ENCODE assay signal across 8 cellular contexts in the genomic region with DNA sequence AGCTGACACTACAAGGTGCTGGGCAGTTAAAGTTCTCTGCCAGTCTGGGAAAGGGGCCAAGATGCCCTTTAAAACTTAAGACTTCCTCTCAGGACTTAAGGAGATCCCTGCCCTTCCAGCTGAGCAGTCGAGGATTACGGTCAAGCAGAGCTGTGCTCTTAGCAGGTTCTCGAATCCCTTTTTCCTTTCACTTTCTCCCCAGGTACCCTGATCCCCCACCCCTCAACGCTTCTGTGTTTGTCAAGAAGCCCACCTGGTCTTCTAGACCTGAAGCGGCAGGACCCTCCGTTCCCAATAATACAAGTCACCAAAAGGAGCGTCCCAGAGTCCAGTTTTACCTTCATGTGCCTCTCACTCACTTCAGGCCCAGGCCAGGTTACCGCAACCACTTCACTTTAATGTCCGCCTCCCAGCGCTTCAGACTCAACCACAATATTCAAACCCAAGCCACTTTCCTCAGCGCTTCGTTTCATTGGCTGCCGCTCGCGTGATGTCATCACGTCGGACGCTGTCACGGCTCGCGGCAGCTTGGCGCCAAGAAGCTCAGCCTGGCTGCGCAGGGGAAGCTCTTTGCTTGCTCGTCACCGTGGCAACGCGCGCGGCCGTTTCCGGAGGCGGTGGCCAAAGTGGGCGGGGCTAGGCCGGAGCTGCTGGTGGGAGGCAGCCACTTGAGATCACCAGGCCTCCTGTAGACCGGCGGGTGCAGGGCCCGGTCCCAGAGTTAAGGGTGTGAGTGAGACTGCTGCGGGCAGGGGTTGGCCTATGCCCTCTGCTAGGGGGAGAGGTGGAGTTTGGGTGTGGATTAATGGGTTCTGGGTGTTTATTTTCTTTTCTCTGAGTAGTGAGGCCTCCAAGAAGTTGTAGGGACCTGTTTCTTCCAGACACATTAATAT. TPM values are rescaled to one million over a fixed set of nuclear protein-coding genes. Genes with fewer than 3 reads are reported as not detected.
DNase-seq lines count a peak whose midpoint lies in the region; ATAC-seq and TF ChIP-seq lines count a peak whose summit lies in the region.

A gene (minus strand): TSS at position 431 of the 893 bp plus-strand sequence. CDS start 10,209 bp downstream, outside the sequence.
A gene with protein sequence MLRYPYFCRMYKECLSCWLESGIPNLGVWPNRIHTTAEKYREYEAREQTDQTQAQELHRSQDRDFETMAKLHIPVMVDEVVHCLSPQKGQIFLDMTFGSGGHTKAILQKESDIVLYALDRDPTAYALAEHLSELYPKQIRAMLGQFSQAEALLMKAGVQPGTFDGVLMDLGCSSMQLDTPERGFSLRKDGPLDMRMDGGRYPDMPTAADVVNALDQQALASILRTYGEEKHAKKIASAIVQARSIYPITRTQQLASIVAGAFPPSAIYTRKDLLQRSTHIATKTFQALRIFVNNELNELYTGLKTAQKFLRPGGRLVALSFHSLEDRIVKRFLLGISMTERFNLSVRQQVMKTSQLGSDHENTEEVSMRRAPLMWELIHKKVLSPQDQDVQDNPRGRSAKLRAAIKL (plus strand): TSS at position 663 of the 893 bp plus-strand sequence. CDS start 4,947 bp downstream, outside the sequence.

- TF ChIP-seq CTCF in BE2C (IDR thresholded peaks at IDR 0.05; ENCODE audit: low read depth, low read length) (no peak), coronary artery (IDR thresholded peaks at IDR 0.05) (no peak)

- H3K27ac ChIP-seq in coronary artery: peak within 1 kb of the TSS; percentile 80 to 87

- intact Hi-C loops in left colon (cut with DNase I, micrococcal nuclease): loop anchor here in 1 of 2 donors (10.0 kb wide), 2 partner anchors 63 to 403 kb away; a partner anchor contains a TSS

- peak; percentile 93 for ATAC-seq in HG03460 (IDR thresholded peaks at IDR 0.05; ENCODE audit: unreplicated experiment)
- ATAC-seq in left colon: peak; percentile 92

- no peaks in the 10 kb centered on the region for H3K36me3 ChIP-seq in BE2C

- no peaks in the 10 kb centered on the region for H3K9me3 ChIP-seq in BE2C

- H3K4me1 ChIP-seq in BE2C: no peaks in the 10 kb centered on the region

- H3K27me3 ChIP-seq in BE2C: no peaks in the 10 kb centered on the region

- H3K4me3 ChIP-seq in BE2C (ENCODE audit: low read depth, low read length): peak within 1 kb of the TSS; percentile 91
- peak within 1 kb of the TSS; percentile 74 for H3K4me3 ChIP-seq in coronary artery

- DNase-seq in BE2C: peak; percentile 96
- peak; percentile 13 for DNase-seq in GM19240 (ENCODE audit: insufficient read length, low spot score)
- DNase-seq in NCI-H526 (lab: John Stamatoyannopoulos, UW): peak; percentile 98 to 99
- DNase-seq in activated CD4-positive, alpha-beta T cell treated with anti-CD3 and anti-CD28 coated beads for 48 hours: peak; percentile 99
- peak; percentile 100 for DNase-seq in coronary artery (ENCODE audit: low spot score)
- DNase-seq in left colon: peak; percentile 100
- DNase-seq in stimulated activated CD4-positive, alpha-beta T cell treated with anti-CD3 and anti-CD28 coated beads, Interleukin-1b, Interleukin-23, amount 100 ng/mL, for 48 hours: peak; percentile 98

RNA-seq across cellular contexts. Expression of the first gene that starts in this region (rescaled TPM):
- 1.6 TPM for polyA plus RNA-seq in BE2C (2012; ENCODE audit: insufficient read depth, insufficient read length, low read depth)
- 1 to 10 TPM; 1.9 to 2.8 TPM for total RNA-seq in left colon

RNA-seq across cellular contexts. Expression of the second gene that starts in this region (rescaled TPM):
- 5.0 TPM for polyA plus RNA-seq in BE2C (2012; ENCODE audit: insufficient read depth, insufficient read length, low read depth)
- total RNA-seq in left colon: 10 to 100 TPM; 15.7 to 18.9 TPM

Comparison
In these comparisons a context has a peak if more than half of its experiments do, and no peak if none do; other contexts are left out.
1. Peak in every context shown above with its lines: DNase-seq, ATAC-seq, H3K4me3 ChIP-seq and H3K27ac ChIP-seq.
2. DNase-seq: peak in every context shown above with its lines; median percentile 100 in coronary artery; 100 in left colon; 99 in activated CD4-positive, alpha-beta T cell treated with anti-CD3 and anti-CD28 coated beads for 48 hours; 98 in NCI-H526; 98 in stimulated activated CD4-positive, alpha-beta T cell treated with anti-CD3 and anti-CD28 coated beads, Interleukin-1b, Interleukin-23, amount 100 ng/mL, for 48 hours; 96 in BE2C; 13 in GM19240.